ENCODE assay signal across 24 cellular contexts in genomic region chr12:49864817-49865090, GRCh38. TPM values are rescaled to one million over a fixed set of nuclear protein-coding genes. Genes with fewer than 3 reads are reported as not detected.
"Had no signal": no experiment of that assay in that cellular context is flagged by ENCODE, and none has a peak within 500 bp of the region (broad histone marks: within the 10 kb centered on the region; RNA-seq: fewer than 3 reads in every experiment).

No MANE protein-coding gene starts in this region.

- H3K9me3 ChIP-seq: left lung, psoas muscle, stomach, suprapubic skin, transverse colon, uterus had no signal

- H3K4me1 Mint-ChIP-seq: activated naive CD8-positive, alpha-beta T cell treated with anti-CD3 and anti-CD28 coated beads, Interleukin-2, amount 50 U/mL, for 24 hours; neural crest cell had no signal

- DNase-seq: activated CD4-positive, alpha-beta T cell treated with anti-CD3 and anti-CD28 coated beads for 1 hour; activated gamma-delta T cell; activated naive CD4-positive, alpha-beta T cell treated with anti-CD3 and anti-CD28 coated beads, Interleukin-2, amount 50 U/mL, for 16 hours; activated naive CD8-positive, alpha-beta T cell treated with anti-CD3 and anti-CD28 coated beads, Interleukin-2, amount 50 U/mL, for 24 hours; activated T-cell treated with anti-CD3 and anti-CD28 coated beads, Interleukin-2, amount 50 U/mL, for 4 hours; effector CD4-positive, alpha-beta T cell; erythroblast; foreskin keratinocyte; kidney; naive thymus-derived CD4-positive, alpha-beta T cell; psoas muscle; right cardiac atrium; stimulated activated CD4-positive, alpha-beta T cell treated with anti-CD3 and anti-CD28 coated beads, Interleukin-2, amount 100 ng/mL, for 24 hours; stomach; transverse colon; uterus had no signal

- ATAC-seq: activated naive CD8-positive, alpha-beta T cell treated with anti-CD3 and anti-CD28 coated beads, Interleukin-2, amount 50 U/mL, for 24 hours; activated T-cell treated with anti-CD3 and anti-CD28 coated beads, Interleukin-2, amount 50 U/mL, for 4 hours; foreskin keratinocyte; left lung; naive thymus-derived CD4-positive, alpha-beta T cell; psoas muscle; right cardiac atrium; stimulated activated memory B cell treated with anti-CD40 and anti-IgM and Interleukin-4, amounts not matched to agents 10 μg/mL and 1 μg/mL and 100 μg/mL, for 72 hours had no signal

- H3K9me3 Mint-ChIP-seq: activated naive CD8-positive, alpha-beta T cell treated with anti-CD3 and anti-CD28 coated beads, Interleukin-2, amount 50 U/mL, for 24 hours; activated T-cell treated with anti-CD3 and anti-CD28 coated beads, Interleukin-2, amount 50 U/mL, for 4 hours; dendritic cell treated with granulocyte-macrophage colony-stimulating factor and Interleukin-4, amounts not matched to agents 40 ng/mL and 50 ng/mL, for 4 days; stimulated activated memory B cell treated with anti-CD40 and anti-IgM and Interleukin-4, amounts not matched to agents 10 μg/mL and 1 μg/mL and 100 μg/mL, for 72 hours had no signal

- H3K4me3 ChIP-seq: cardiac muscle cell, left lung, lung, psoas muscle, stomach, suprapubic skin, transverse colon, uterus had no signal

- H3K27ac Mint-ChIP-seq: activated naive CD8-positive, alpha-beta T cell treated with anti-CD3 and anti-CD28 coated beads, Interleukin-2, amount 50 U/mL, for 24 hours; dendritic cell treated with granulocyte-macrophage colony-stimulating factor and Interleukin-4, amounts not matched to agents 40 ng/mL and 50 ng/mL, for 4 days; naive thymus-derived CD4-positive, alpha-beta T cell; stimulated activated memory B cell treated with anti-CD40 and anti-IgM and Interleukin-4, amounts not matched to agents 10 μg/mL and 1 μg/mL and 100 μg/mL, for 72 hours had no signal

- H3K27ac ChIP-seq: cardiac muscle cell, foreskin keratinocyte, left lung, psoas muscle, stomach, suprapubic skin, transverse colon, uterus had no signal

- H3K36me3 ChIP-seq: cardiac muscle cell, left lung, stomach, suprapubic skin, transverse colon, uterus had no signal

- H3K27me3 ChIP-seq: cardiac muscle cell, suprapubic skin, uterus had no signal

- H3K4me3 Mint-ChIP-seq: activated naive CD8-positive, alpha-beta T cell treated with anti-CD3 and anti-CD28 coated beads, Interleukin-2, amount 50 U/mL, for 24 hours; activated T-cell treated with anti-CD3 and anti-CD28 coated beads, Interleukin-2, amount 50 U/mL, for 4 hours; dendritic cell treated with granulocyte-macrophage colony-stimulating factor and Interleukin-4, amounts not matched to agents 40 ng/mL and 50 ng/mL, for 4 days; naive thymus-derived CD4-positive, alpha-beta T cell; neural crest cell; stimulated activated memory B cell treated with anti-CD40 and anti-IgM and Interleukin-4, amounts not matched to agents 10 μg/mL and 1 μg/mL and 100 μg/mL, for 72 hours had no signal

- H3K36me3 Mint-ChIP-seq: stimulated activated memory B cell treated with anti-CD40 and anti-IgM and Interleukin-4, amounts not matched to agents 10 μg/mL and 1 μg/mL and 100 μg/mL, for 72 hours had no signal

- H3K4me1 ChIP-seq: foreskin keratinocyte had no signal

RNA-seq across cellular contexts. Expression of gene FAIM2, which starts 38.9 kb away (rescaled TPM):
- total RNA-seq: foreskin keratinocyte, glomerular endothelial cell had no signal
- polyA plus RNA-seq: foreskin keratinocyte; naive thymus-derived CD4-positive, alpha-beta T cell had no signal
